Comparison of ENCODE assay signal across 21 cellular contexts in genomic region chr6:165468836-165469235, GRCh38.
"Had no signal": no experiment of that assay in that cellular context is flagged by ENCODE, and none has a peak within 500 bp of the region (broad histone marks: within the 10 kb centered on the region; RNA-seq: fewer than 3 reads in every experiment).

No MANE protein-coding gene starts in this region.

- H3K4me3 ChIP-seq: left ventricle myocardium inferior, lower lobe of right lung, neural progenitor cell, ovary, suprapubic skin, thyroid gland had no signal

- H3K36me3 ChIP-seq: left ventricle myocardium inferior, lower lobe of right lung, neural progenitor cell, ovary, suprapubic skin, thyroid gland had no signal

- H3K27ac ChIP-seq: left ventricle myocardium inferior, lower lobe of right lung, neural progenitor cell, ovary, suprapubic skin, thyroid gland had no signal

- H3K36me3 Mint-ChIP-seq: immature natural killer cell; memory B cell; stimulated activated effector memory CD8-positive, alpha-beta T cell treated with anti-CD3 and anti-CD28 coated beads, Interleukin-12 subunit alpha, Interleukin-12 subunit beta, amount 100 ng/mL, for 72 hours; type B pancreatic cell had no signal

- DNase-seq: erythroblast; immature natural killer cell; kidney; left cardiac atrium; left ventricle myocardium inferior; lower lobe of right lung; nucleus accumbens; ovary; right cardiac atrium; stimulated activated CD4-positive, alpha-beta T cell treated with anti-CD3 and anti-CD28 coated beads, Interleukin-4, amount 100 ng/mL, for 1 hour; stimulated activated CD8-positive, alpha-beta memory T cell treated with anti-CD3 and anti-CD28 coated beads, Interleukin-4, amount 100 ng/mL, for 48 hours; stimulated activated naive CD8-positive, alpha-beta T cell treated with anti-CD3 and anti-CD28 coated beads, Interleukin-15, Interleukin-2, amounts not matched to agents 100 U/mL and 50 U/mL, for 24 hours; thyroid gland had no signal

- ATAC-seq: left cardiac atrium; lower lobe of right lung; natural killer cell treated with Interleukin-12 subunit alpha and Interleukin-12 subunit beta and Interleukin-15 and Interleukin-18, amount 100 ng/mL, for 72 hours; right cardiac atrium; stimulated activated effector memory CD8-positive, alpha-beta T cell treated with anti-CD3 and anti-CD28 coated beads, Interleukin-12 subunit alpha, Interleukin-12 subunit beta, amount 100 ng/mL, for 72 hours; stimulated activated naive CD8-positive, alpha-beta T cell treated with anti-CD3 and anti-CD28 coated beads, Interleukin-15, Interleukin-2, amounts not matched to agents 100 U/mL and 50 U/mL, for 24 hours had no signal

- H3K27me3 ChIP-seq: neural progenitor cell, suprapubic skin, thyroid gland had no signal

- H3K4me3 Mint-ChIP-seq: dendritic cell treated with granulocyte-macrophage colony-stimulating factor and Interleukin-4, amounts not matched to agents 40 ng/mL and 50 ng/mL, for 4 days; immature natural killer cell; memory B cell; mesothelial cell of epicardium; natural killer cell treated with Interleukin-12 subunit alpha and Interleukin-12 subunit beta and Interleukin-15 and Interleukin-18, amount 100 ng/mL, for 72 hours; neural progenitor cell; stimulated activated effector memory CD8-positive, alpha-beta T cell treated with anti-CD3 and anti-CD28 coated beads, Interleukin-12 subunit alpha, Interleukin-12 subunit beta, amount 100 ng/mL, for 72 hours; type B pancreatic cell had no signal

- H3K27ac Mint-ChIP-seq: dendritic cell treated with granulocyte-macrophage colony-stimulating factor and Interleukin-4, amounts not matched to agents 40 ng/mL and 50 ng/mL, for 4 days; immature natural killer cell; memory B cell; mesothelial cell of epicardium; natural killer cell treated with Interleukin-12 subunit alpha and Interleukin-12 subunit beta and Interleukin-15 and Interleukin-18, amount 100 ng/mL, for 72 hours; neural progenitor cell; stimulated activated effector memory CD8-positive, alpha-beta T cell treated with anti-CD3 and anti-CD28 coated beads, Interleukin-12 subunit alpha, Interleukin-12 subunit beta, amount 100 ng/mL, for 72 hours; type B pancreatic cell had no signal

- H3K4me1 Mint-ChIP-seq: immature natural killer cell; memory B cell; mesothelial cell of epicardium; neural progenitor cell; stimulated activated effector memory CD8-positive, alpha-beta T cell treated with anti-CD3 and anti-CD28 coated beads, Interleukin-12 subunit alpha, Interleukin-12 subunit beta, amount 100 ng/mL, for 72 hours had no signal

- H3K9me3 ChIP-seq: ovary, thyroid gland had no signal

- H3K4me1 ChIP-seq: left ventricle myocardium inferior, lower lobe of right lung, neural progenitor cell, suprapubic skin, thyroid gland had no signal

- H3K27me3 Mint-ChIP-seq: dendritic cell treated with granulocyte-macrophage colony-stimulating factor and Interleukin-4, amounts not matched to agents 40 ng/mL and 50 ng/mL, for 4 days; memory B cell; natural killer cell treated with Interleukin-12 subunit alpha and Interleukin-12 subunit beta and Interleukin-15 and Interleukin-18, amount 100 ng/mL, for 72 hours; type B pancreatic cell had no signal
